8 cellular contexts compared by ENCODE assay signal in genomic region chr10:62456611-62457101, GRCh38.
DNase-seq lines count a peak whose midpoint lies in the region; ATAC-seq, FAIRE-seq and TF ChIP-seq lines count a peak whose summit lies in the region.

No MANE protein-coding gene starts in this region.

- no peak for TF ChIP-seq POLR2A in H54 (IDR thresholded peaks at IDR 0.05; ENCODE audit: low read depth, low read length)

- peak; percentile 97 for ATAC-seq in GM18867 (IDR thresholded peaks at IDR 0.05; ENCODE audit: unreplicated experiment)

- DNase-seq in HFFc6 (peak; percentile 5), LHCN-M2 (ENCODE audit: low read depth) (peak; percentile 94), neural crest cell (ENCODE audit: low read depth, low spot score) (no peak), anterior cingulate cortex (lab: John Stamatoyannopoulos, UW) (no peak), H54 (ENCODE audit: insufficient read length, low spot score) (no peak), NCI-H1048 (lab: John Stamatoyannopoulos, UW) (no peak)
- DNase-seq in stimulated activated CD4-positive, alpha-beta T cell treated with anti-CD3 and anti-CD28 coated beads, Interleukin-4, amount 100 ng/mL, for 24 hours = no peak

- no peak for FAIRE-seq in H54 (lab: Jason Lieb, UNC)

- H3K36me3 Mint-ChIP-seq in HFFc6 (ENCODE audit: low read depth) (no peaks in the 10 kb centered on the region), neural crest cell (ENCODE audit: low read depth) (no peaks in the 10 kb centered on the region)

- TF ChIP-seq CTCF in HFFc6 (IDR thresholded peaks at IDR 0.05) = no peak
- no peak for TF ChIP-seq CTCF in neural crest cell (conservative IDR thresholded peaks at IDR 0.05)

- no peak overlapping the region; the same call in 1 of the 2 replicates for H3K4me3 Mint-ChIP-seq in HFFc6
- H3K4me3 Mint-ChIP-seq in neural crest cell = no peak overlapping the region

- H3K27ac Mint-ChIP-seq in HFFc6 (no peak overlapping the region), neural crest cell (ENCODE audit: unreplicated experiment) (peak overlapping the region; percentile 32)

- no peaks in the 10 kb centered on the region for H3K9me3 Mint-ChIP-seq in HFFc6
- H3K9me3 Mint-ChIP-seq in neural crest cell = no peaks in the 10 kb centered on the region

- H3K27me3 Mint-ChIP-seq in HFFc6 (ENCODE audit: insufficient read depth) (no peaks in the 10 kb centered on the region), neural crest cell (ENCODE audit: low read depth) (no peaks in the 10 kb centered on the region)

- peaks cover 42% of the 10 kb centered on the region for H3K4me1 Mint-ChIP-seq in HFFc6 (ENCODE audit: low read depth)
- H3K4me1 Mint-ChIP-seq in neural crest cell = no peaks in the 10 kb centered on the region

Comparison
In these comparisons a context has a peak if more than half of its experiments do, and no peak if none do; other contexts are left out.
1. DNase-seq: peak in HFFc6 (single experiment) and LHCN-M2 (single experiment); none in neural crest cell (single experiment), stimulated activated CD4-positive, alpha-beta T cell treated with anti-CD3 and anti-CD28 coated beads, Interleukin-4, amount 100 ng/mL, for 24 hours (single experiment), anterior cingulate cortex (0 of 58), H54 (single experiment) and NCI-H1048 (single experiment).